1 cellular context compared by ENCODE assay signal in genomic region chr4:4595252-4595651, GRCh38.
TF ChIP-seq lines count a peak whose summit lies in the region.

No MANE protein-coding gene starts in this region.

TF ChIP-seq in K562, 482 proteins besides CTCF, POLR2A, EP300 and RAD21 (continued from another document):
- TF ChIP-seq ZNF280A (IDR thresholded peaks at IDR 0.05; ENCODE audit: low read depth, partially characterized antibody) (peak; percentile 42), RBM25 (IDR thresholded peaks at IDR 0.05; ENCODE audit: low read depth, low read length, severe bottlenecking) (peak; percentile 64), HDGF (IDR thresholded peaks at IDR 0.05) (no peak), ZFP36 (IDR thresholded peaks at IDR 0.05; ENCODE audit: low read depth, low read length, partially characterized antibody) (peak; percentile 58), U2AF1 (optimal IDR thresholded peaks at IDR 0.05; ENCODE audit: low read depth, low read length) (no peak)
TF ChIP-seq in K562: peak in this region for 5.
